Comparison of ENCODE assay signal across 10 cellular contexts in the genomic region with DNA sequence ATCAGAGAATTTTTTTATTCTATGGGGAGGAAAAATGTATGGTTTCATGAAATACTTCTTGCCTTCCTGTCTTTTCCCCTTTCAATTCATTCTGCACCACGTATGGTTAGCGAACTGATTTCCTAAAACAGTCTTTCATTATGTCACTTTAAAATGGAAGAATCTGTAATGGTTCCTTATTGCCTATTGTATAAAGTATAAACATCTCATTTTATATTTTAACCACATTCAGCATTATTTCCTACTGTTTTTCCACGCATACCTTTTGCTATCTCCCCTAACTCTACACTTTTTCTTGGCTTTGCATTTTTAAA.
DNase-seq lines count a peak whose midpoint lies in the region; ATAC-seq, FAIRE-seq and TF ChIP-seq lines count a peak whose summit lies in the region.
"Had no signal": no experiment of that assay in that cellular context is flagged by ENCODE, and none has a peak within 500 bp of the region (broad histone marks: within the 10 kb centered on the region; RNA-seq: fewer than 3 reads in every experiment).

No MANE protein-coding gene starts in this region.

- TF ChIP-seq CTCF in SU-DHL-6 (IDR thresholded peaks at IDR 0.05; ENCODE audit: insufficient read depth, low read length, poor library complexity, severe bottlenecking) (no peak), foreskin fibroblast (IDR thresholded peaks at IDR 0.05; ENCODE audit: low read depth, low read length) (no peak), GM23338 (conservative IDR thresholded peaks at IDR 0.05; ENCODE audit: low read depth in 2 of 2) (no peak)

- WGBS in small intestine, 3 donors, result 66 to 90% (median 76%) methylated on average over 3 of the region's 3 CpGs

- H3K27me3 Mint-ChIP-seq in GM23338 (ENCODE audit: insufficient read depth, low read depth, poor library complexity), result no peaks in the 10 kb centered on the region

- H3K4me3 ChIP-seq in SU-DHL-6 (ENCODE audit: insufficient read depth, low read length, poor library complexity, severe bottlenecking) (no peak overlapping the region), foreskin fibroblast (ENCODE audit: low read depth in 1 of 2, low read length in 2 of 2) (peak overlapping the region; percentile 24 to 49), small intestine (ENCODE audit: low read depth in 1 of 2, low read length in 2 of 2) (peak overlapping the region in 1 of 2 donors; percentile 23), GM23338 (no peak overlapping the region)

- no peak for DNase-seq in foreskin fibroblast
- DNase-seq in small intestine, result no peak
- DNase-seq in Ammon's horn (ENCODE audit: low spot score), result no peak
- DNase-seq in GM23338 (ENCODE audit: low spot score), result no peak
- DNase-seq: NCI-H510A treated with DMSO at 0.1 percent for 48 hours, pancreas had no signal

- H3K4me2 ChIP-seq in SU-DHL-6 (ENCODE audit: low read depth, low read length, poor library complexity, severe bottlenecking) (no peak overlapping the region), GM23338 (no peak overlapping the region)

- ATAC-seq in GM21390 (IDR thresholded peaks at IDR 0.05; ENCODE audit: unreplicated experiment) (peak; percentile 10), HG02938 (IDR thresholded peaks at IDR 0.05; ENCODE audit: unreplicated experiment) (no peak), HG02798 (IDR thresholded peaks at IDR 0.05; ENCODE audit: poor library complexity, unreplicated experiment) (no peak), GM23338 (no peak)

- H3K79me2 ChIP-seq in SU-DHL-6 (ENCODE audit: insufficient read depth, low read length) (no peaks in the 10 kb centered on the region), GM23338 (replicated peaks; ENCODE audit: insufficient read depth) (no peaks in the 10 kb centered on the region)

- H3K36me3 Mint-ChIP-seq in GM23338 (ENCODE audit: low read depth), result no peaks in the 10 kb centered on the region

- H3F3A ChIP-seq in SU-DHL-6 (ENCODE audit: insufficient read depth) (no peaks in the 10 kb centered on the region), GM23338 (replicated peaks; ENCODE audit: low read depth) (no peaks in the 10 kb centered on the region)

- H4K20me1 ChIP-seq in SU-DHL-6 (ENCODE audit: low read depth, low read length), result no peaks in the 10 kb centered on the region
- no peaks in the 10 kb centered on the region for H4K20me1 ChIP-seq in GM23338 (replicated peaks; ENCODE audit: insufficient read depth)

- H2AFZ ChIP-seq in SU-DHL-6 (ENCODE audit: low read depth, low read length, severe bottlenecking) (peak overlapping the region; percentile 28), GM23338 (no peak overlapping the region)

- no peak overlapping the region for H3K27ac Mint-ChIP-seq in GM23338

- peak; percentile 5 for FAIRE-seq in small intestine (lab: Jason Lieb, UNC)
- FAIRE-seq: pancreas had no signal

- H3K4me1 Mint-ChIP-seq in GM23338, result peaks cover 8% of the 10 kb centered on the region; the same call in 2 of the 3 replicates

- H3K27me3 ChIP-seq in SU-DHL-6 (ENCODE audit: low read length), result no peaks in the 10 kb centered on the region
- H3K27me3 ChIP-seq in small intestine (ENCODE audit: control insufficient read depth in 2 of 2, insufficient read depth in 2 of 2, low read length in 2 of 2), result no peaks in the 10 kb centered on the region
- H3K27me3 ChIP-seq in GM23338 (ENCODE audit: insufficient read depth), result no peaks in the 10 kb centered on the region
- H3K27me3 ChIP-seq: pancreas had no signal

- H3K9me3 Mint-ChIP-seq in GM23338, result no peaks in the 10 kb centered on the region

- H3K27ac ChIP-seq in SU-DHL-6 (ENCODE audit: low read depth, low read length), result no peak overlapping the region
- no peak overlapping the region for H3K27ac ChIP-seq in small intestine (ENCODE audit: low read depth in 1 of 2, low read length in 1 of 2)
- no peak overlapping the region for H3K27ac ChIP-seq in GM23338 (ENCODE audit: low read depth)

- no peak overlapping the region for H3K9ac ChIP-seq in SU-DHL-6 (ENCODE audit: low read length)

- H3K4me1 ChIP-seq in small intestine (ENCODE audit: control insufficient read depth in 2 of 2, insufficient read depth in 1 of 2, low read depth in 1 of 2, low read length in 1 of 2), result peaks cover 0 to 4% of the 10 kb centered on the region in 2 donors
- no peaks in the 10 kb centered on the region for H3K4me1 ChIP-seq in GM23338 (ENCODE audit: insufficient read depth)

- H3K9me3 ChIP-seq in SU-DHL-6 (ENCODE audit: insufficient read depth, low read length), result no peaks in the 10 kb centered on the region
- no peaks in the 10 kb centered on the region for H3K9me3 ChIP-seq in small intestine (ENCODE audit: control insufficient read depth, low read depth)
- H3K9me3 ChIP-seq: pancreas had no signal

- no peaks in the 10 kb centered on the region for H3K36me3 ChIP-seq in SU-DHL-6 (ENCODE audit: low read length)
- no peaks in the 10 kb centered on the region for H3K36me3 ChIP-seq in small intestine (ENCODE audit: control insufficient read depth in 2 of 2, insufficient read depth in 2 of 2, low read length in 2 of 2)
- H3K36me3 ChIP-seq in GM23338 (ENCODE audit: insufficient read depth), result no peaks in the 10 kb centered on the region
- H3K36me3 ChIP-seq: pancreas had no signal

- no peaks in the 10 kb centered on the region for H3K9me2 ChIP-seq in SU-DHL-6 (replicated peaks; ENCODE audit: insufficient read depth, low read length)
- H3K9me2 ChIP-seq in GM23338 (ENCODE audit: insufficient read depth), result no peaks in the 10 kb centered on the region

- H3K4me3 Mint-ChIP-seq in GM23338, result no peak overlapping the region

TF ChIP-seq in GM23338, 12 proteins besides CTCF, POLR2A, EP300 and RAD21 (continues in another document):
- no peak for TF ChIP-seq ZNF331 (CRISPR knock-in tag; IDR thresholded peaks at IDR 0.05; ENCODE audit: low read depth)
- no peak for TF ChIP-seq CREB1 (CRISPR knock-in tag; IDR thresholded peaks at IDR 0.05; ENCODE audit: low read depth)
- no peak for TF ChIP-seq STAT1 (IDR thresholded peaks at IDR 0.05; ENCODE audit: unreplicated experiment)
- no peak for TF ChIP-seq NANOG (IDR thresholded peaks at IDR 0.05; ENCODE audit: borderline replicate concordance)
- no peak for TF ChIP-seq ZNF462 (CRISPR knock-in tag; IDR thresholded peaks at IDR 0.05)
- TF ChIP-seq EZH2phosphoT487 (IDR thresholded peaks at IDR 0.05; ENCODE audit: unreplicated experiment), result no peak
- no peak for TF ChIP-seq JUNB (IDR thresholded peaks at IDR 0.05; ENCODE audit: unreplicated experiment)

Comparison
In these comparisons a context has a peak if more than half of its experiments do, and no peak if none do; other contexts are left out.
1. H3K4me3 ChIP-seq: peak in foreskin fibroblast (2 of 2); none in SU-DHL-6 (single experiment) and GM23338 (single experiment).